ENCODE assay signal across 34 cellular contexts in the genomic region with DNA sequence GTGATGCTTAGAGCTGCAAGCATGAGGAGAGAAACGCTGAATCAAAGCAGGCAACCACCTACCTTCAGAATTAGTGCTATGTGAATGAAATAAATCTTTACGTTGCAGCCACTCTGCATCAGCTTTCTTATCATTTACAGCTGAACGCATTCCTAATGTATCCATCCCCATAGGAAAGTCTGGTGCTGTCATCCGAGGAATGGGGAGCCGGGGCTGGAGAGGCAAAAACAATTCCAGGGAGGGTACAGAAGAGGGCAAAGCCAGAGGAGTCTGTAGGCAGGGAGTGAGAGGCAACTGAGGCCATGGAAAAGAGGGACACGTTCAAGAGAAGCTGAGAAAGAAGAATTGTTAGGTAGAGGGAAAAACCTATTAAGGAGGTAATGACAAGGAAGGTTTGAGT.
"Had no signal": no experiment of that assay in that cellular context is flagged by ENCODE, and none has a peak within 500 bp of the region (broad histone marks: within the 10 kb centered on the region; RNA-seq: fewer than 3 reads in every experiment).

No MANE protein-coding gene starts in this region.

- H3K4me3 ChIP-seq: MG63 had no signal

- H3K9me3 ChIP-seq: MG63 had no signal

- H3K4me2 ChIP-seq: KMS-11 had no signal

- H3K36me3 ChIP-seq: MG63 had no signal

- H3K9ac ChIP-seq: KMS-11 had no signal

- DNase-seq: Kasumi-1, KBM-7, KG1, MG63, MM.1S, MV-4-11, NCI-H1048, NCI-H1092, NCI-H1092 treated with DMSO at 0.1 percent for 48 hours, NCI-H1105, NCI-H1105 treated with DMSO at 0.1 percent for 48 hours, NCI-H1417 treated with DMSO at 0.1 percent for 48 hours, NCI-H1436, NCI-H1436 treated with DMSO at 0.1 percent for 48 hours, NCI-H146, NCI-H1694, NCI-H1694 treated with DMSO at 0.1 percent for 48 hours, NCI-H187, NCI-H187 treated with DMSO at 0.1 percent for 48 hours, NCI-H1930, NCI-H2029, NCI-H2029 treated with DMSO at 0.1 percent for 48 hours, NCI-H2081, NCI-H2081 treated with DMSO at 0.1 percent for 48 hours, NCI-H2107, NCI-H2171, NCI-H2171 treated with DMSO at 0.1 percent for 48 hours, NCI-H2227 treated with DMSO at 0.1 percent for 48 hours, NCI-H226, NCI-H345, NCI-H446, NCI-H446 treated with DMSO at 0.1 percent for 48 hours, NCI-H510A had no signal

- H3K27me3 ChIP-seq: MG63 had no signal

- H3K27ac ChIP-seq: KMS-11 had no signal
